ENCODE assay signal across 1 cellular context in the genomic region with DNA sequence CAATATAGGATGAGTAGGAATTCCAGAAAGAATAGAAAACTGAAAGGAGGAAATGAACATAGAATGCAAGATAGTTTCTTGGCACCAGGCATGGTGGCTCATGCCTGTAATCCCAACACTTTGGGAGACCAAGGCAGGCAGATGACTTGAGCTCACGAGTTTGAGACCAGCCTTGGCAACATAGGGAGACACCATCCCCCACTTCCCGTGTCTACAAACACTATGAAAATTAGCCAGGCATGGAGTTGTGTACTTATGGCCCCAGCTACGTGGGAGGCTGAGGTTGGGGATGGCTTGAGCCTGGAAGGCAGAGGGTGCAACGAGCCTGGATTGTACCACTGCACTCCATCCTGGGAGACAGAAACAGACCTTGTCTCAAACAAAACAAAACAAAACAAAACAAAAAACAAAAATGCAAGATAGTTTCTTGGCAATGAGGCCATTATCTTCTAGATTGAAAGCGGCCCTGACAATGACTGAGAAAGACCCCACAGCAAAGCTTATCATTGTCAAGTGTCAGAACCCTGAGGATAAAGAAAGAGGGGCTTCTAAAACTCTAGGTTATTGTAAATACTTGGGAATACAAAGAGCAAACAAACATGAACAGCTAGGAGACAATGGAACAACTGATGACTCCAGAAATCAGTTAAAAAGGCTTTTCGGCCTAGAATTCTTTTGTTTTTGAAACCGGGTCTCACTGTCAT.
TF ChIP-seq lines count a peak whose summit lies in the region.

No MANE protein-coding gene starts in this region.

TF ChIP-seq in H1, 55 proteins besides CTCF, POLR2A, EP300 and RAD21:
- TF ChIP-seq, protein P1, sequence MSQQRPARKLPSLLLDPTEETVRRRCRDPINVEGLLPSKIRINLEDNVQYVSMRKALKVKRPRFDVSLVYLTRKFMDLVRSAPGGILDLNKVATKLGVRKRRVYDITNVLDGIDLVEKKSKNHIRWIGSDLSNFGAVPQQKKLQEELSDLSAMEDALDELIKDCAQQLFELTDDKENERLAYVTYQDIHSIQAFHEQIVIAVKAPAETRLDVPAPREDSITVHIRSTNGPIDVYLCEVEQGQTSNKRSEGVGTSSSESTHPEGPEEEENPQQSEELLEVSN (IDR thresholded peaks at IDR 0.05): no peak
- no peak for TF ChIP-seq CHD2 (IDR thresholded peaks at IDR 0.05; ENCODE audit: low read length)
- no peak for TF ChIP-seq HDAC6 (IDR thresholded peaks at IDR 0.05; ENCODE audit: low read depth, low read length)
- no peak for TF ChIP-seq RBBP5 (IDR thresholded peaks at IDR 0.05; ENCODE audit: borderline replicate concordance, low read depth, low read length)
- no peak for TF ChIP-seq RXRA (IDR thresholded peaks at IDR 0.05; ENCODE audit: insufficient read depth, low read depth, low read length)
- TF ChIP-seq SAP30 (IDR thresholded peaks at IDR 0.05; ENCODE audit: insufficient read depth, insufficient replicate concordance, low read length): no peak
- TF ChIP-seq TAF1 (IDR thresholded peaks at IDR 0.05; ENCODE audit: low read depth, low read length): no peak
- no peak for TF ChIP-seq ASH2L (IDR thresholded peaks at IDR 0.05; ENCODE audit: low read length)
- TF ChIP-seq CEBPB (IDR thresholded peaks at IDR 0.05; ENCODE audit: low read depth, low read length): no peak
- no peak for TF ChIP-seq CBX8 (IDR thresholded peaks at IDR 0.05; ENCODE audit: borderline replicate concordance, low read depth, low read length)
- TF ChIP-seq, protein P2, sequence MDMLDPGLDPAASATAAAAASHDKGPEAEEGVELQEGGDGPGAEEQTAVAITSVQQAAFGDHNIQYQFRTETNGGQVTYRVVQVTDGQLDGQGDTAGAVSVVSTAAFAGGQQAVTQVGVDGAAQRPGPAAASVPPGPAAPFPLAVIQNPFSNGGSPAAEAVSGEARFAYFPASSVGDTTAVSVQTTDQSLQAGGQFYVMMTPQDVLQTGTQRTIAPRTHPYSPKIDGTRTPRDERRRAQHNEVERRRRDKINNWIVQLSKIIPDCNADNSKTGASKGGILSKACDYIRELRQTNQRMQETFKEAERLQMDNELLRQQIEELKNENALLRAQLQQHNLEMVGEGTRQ (IDR thresholded peaks at IDR 0.05; ENCODE audit: low read length): no peak
- TF ChIP-seq CTBP2 (IDR thresholded peaks at IDR 0.05; ENCODE audit: borderline replicate concordance, insufficient read depth, insufficient read length, low read length): no peak
- TF ChIP-seq SRF (IDR thresholded peaks at IDR 0.05; ENCODE audit: low read depth, low read length): no peak
